ENCODE assay signal across 15 cellular contexts in the genomic region with DNA sequence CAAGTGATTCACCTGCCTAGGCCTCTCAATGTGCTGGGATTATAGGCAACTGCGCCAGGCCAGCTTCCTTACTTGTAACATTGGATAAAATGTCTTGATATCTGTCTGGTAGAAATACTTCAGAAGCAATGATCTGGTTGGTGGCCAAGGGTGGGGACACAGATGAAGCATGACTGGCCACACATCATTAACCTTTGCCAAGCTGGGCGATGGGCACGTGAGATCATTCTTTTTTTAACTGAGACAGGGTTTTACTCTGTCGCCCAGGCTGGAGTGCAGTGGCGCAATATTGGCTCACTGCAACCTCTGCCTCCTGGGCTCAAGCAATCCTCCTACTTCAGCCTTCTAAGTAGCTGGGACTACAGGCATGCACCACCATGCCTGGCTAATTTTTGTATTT.
"Had no signal": no experiment of that assay in that cellular context is flagged by ENCODE, and none has a peak within 500 bp of the region (broad histone marks: within the 10 kb centered on the region; RNA-seq: fewer than 3 reads in every experiment).

No MANE protein-coding gene starts in this region.

- H3K27me3 ChIP-seq: uterus had no signal

- H3K4me1 ChIP-seq: uterus had no signal

- H3K9me3 Mint-ChIP-seq: activated CD4-positive, alpha-beta memory T cell treated with anti-CD3 and anti-CD28 coated beads for 36 hours; naive thymus-derived CD8-positive, alpha-beta T cell; T-helper 2 cell treated with Interferon-gamma antibody and Interleukin-4, amounts not matched to agents 5 μg/mL and 100 μg/mL, for 36 hours had no signal

- H3K27ac Mint-ChIP-seq: activated CD4-positive, alpha-beta memory T cell treated with anti-CD3 and anti-CD28 coated beads for 36 hours; naive thymus-derived CD8-positive, alpha-beta T cell; T-helper 2 cell treated with Interferon-gamma antibody and Interleukin-4, amounts not matched to agents 5 μg/mL and 100 μg/mL, for 36 hours had no signal

- H3K27ac ChIP-seq: psoas muscle, thoracic aorta, uterus had no signal

- H3K4me3 Mint-ChIP-seq: activated CD4-positive, alpha-beta memory T cell treated with anti-CD3 and anti-CD28 coated beads for 36 hours; naive thymus-derived CD8-positive, alpha-beta T cell; T-helper 2 cell treated with Interferon-gamma antibody and Interleukin-4, amounts not matched to agents 5 μg/mL and 100 μg/mL, for 36 hours had no signal

- H3K36me3 ChIP-seq: thoracic aorta, uterus had no signal

- H3K27me3 Mint-ChIP-seq: activated CD4-positive, alpha-beta memory T cell treated with anti-CD3 and anti-CD28 coated beads for 36 hours; naive thymus-derived CD8-positive, alpha-beta T cell had no signal

- H3K4me3 ChIP-seq: mucosa of descending colon, psoas muscle, thoracic aorta, uterus had no signal

- H3K9me3 ChIP-seq: mucosa of descending colon, psoas muscle, thoracic aorta, uterus had no signal

- H3K36me3 Mint-ChIP-seq: activated CD4-positive, alpha-beta memory T cell treated with anti-CD3 and anti-CD28 coated beads for 36 hours; naive thymus-derived CD8-positive, alpha-beta T cell had no signal

- DNase-seq: activated CD4-positive, alpha-beta memory T cell treated with anti-CD3 and anti-CD28 coated beads for 36 hours; activated naive CD4-positive, alpha-beta T cell treated with Interleukin-2 at 50 U/mL for 16 hours; caudate nucleus; cortex of kidney; effector CD8-positive, alpha-beta T cell; hippocampal formation; mucosa of descending colon; naive thymus-derived CD8-positive, alpha-beta T cell; psoas muscle; stimulated activated CD4-positive, alpha-beta T cell treated with anti-CD3 and anti-CD28 coated beads, Interleukin-4, amount 100 ng/mL, for 1 hour; stimulated activated CD8-positive, alpha-beta memory T cell treated with anti-CD3 and anti-CD28 coated beads, Interleukin-4, amount 100 ng/mL, for 48 hours; stimulated activated naive CD8-positive, alpha-beta T cell treated with anti-CD3 and anti-CD28 coated beads, Interleukin-15, Interleukin-2, amounts not matched to agents 100 U/mL and 50 U/mL, for 24 hours; uterus had no signal
